ENCODE assay signal across 10 cellular contexts in the genomic region with DNA sequence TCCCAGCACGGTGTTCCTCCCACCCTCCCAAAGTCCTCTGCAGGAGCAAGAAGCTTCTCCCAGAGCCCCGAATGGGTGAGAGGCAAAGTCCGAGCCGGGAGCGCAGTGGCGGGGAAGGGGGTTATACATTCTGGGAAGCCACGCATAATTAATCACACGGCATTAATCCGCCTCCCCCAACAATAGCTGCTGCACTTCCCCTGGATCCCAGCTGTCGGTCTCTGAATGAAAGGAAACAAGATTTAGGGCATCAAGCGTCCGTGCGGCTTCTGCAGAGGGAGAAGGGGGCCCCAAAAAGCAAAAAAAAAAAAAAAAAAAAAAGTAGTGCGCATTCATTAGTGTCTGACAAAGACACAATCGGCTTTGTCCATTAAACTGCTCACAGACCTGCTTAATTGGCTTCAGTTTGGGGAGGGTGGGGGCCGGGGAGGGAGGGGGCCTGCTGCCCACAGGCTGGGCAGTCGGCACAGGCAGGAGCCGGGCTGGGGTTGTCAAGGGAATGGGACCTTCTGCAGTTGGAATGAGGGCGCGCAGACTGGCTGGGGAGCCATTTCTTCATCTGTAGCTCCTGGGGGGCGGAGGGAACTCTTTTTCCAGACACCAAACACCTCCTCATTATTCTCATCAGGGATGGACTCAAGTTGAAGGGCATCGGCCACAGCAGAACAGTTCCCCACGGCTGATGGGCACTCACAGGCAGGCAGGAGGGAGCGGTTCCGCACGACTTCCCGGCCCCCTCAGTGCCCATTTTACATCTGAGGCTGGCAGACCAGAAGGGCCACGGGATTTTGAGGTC. TPM values are rescaled to one million over a fixed set of nuclear protein-coding genes. Genes with fewer than 3 reads are reported as not detected.
A peak's percentile ranks its signal among the peaks of the same experiment; 100 is the strongest.
DNase-seq lines count a peak whose midpoint lies in the region; ATAC-seq and TF ChIP-seq lines count a peak whose summit lies in the region.
"Had no signal": no experiment of that assay in that cellular context is flagged by ENCODE, and none has a peak within 500 bp of the region (broad histone marks: within the 10 kb centered on the region; RNA-seq: fewer than 3 reads in every experiment).

No MANE protein-coding gene starts in this region.

- TF ChIP-seq CTCF in prostate gland (IDR thresholded peaks at IDR 0.05): no peak

- H3K27me3 ChIP-seq in skeletal muscle tissue (ENCODE audit: control insufficient read depth in 3 of 3, insufficient read depth in 3 of 3, low read length in 3 of 3): no peaks in the 10 kb centered on the region
- no peaks in the 10 kb centered on the region for H3K27me3 ChIP-seq in prostate gland (replicated peaks; ENCODE audit: insufficient read depth)

- H3K27ac Mint-ChIP-seq in T-helper 1 cell treated with Interleukin-12 subunit alpha and Interleukin-12 subunit beta and Interleukin-4 antibody, amounts not matched to agents 30 μg/mL and 1 μg/mL, for 36 hours: no peak overlapping the region
- H3K27ac Mint-ChIP-seq in activated CD8-positive, alpha-beta T cell treated with anti-CD3 and anti-CD28 coated beads, Interleukin-2, amount 10 ng/mL, durations not matched to agents 7 days and 5 days: peak overlapping the region; percentile 43

- no peak overlapping the region for H3K9ac ChIP-seq in skeletal muscle tissue (ENCODE audit: low read depth in 1 of 3, low read length in 3 of 3)

- intact Hi-C loops in prostate gland (cut with DNase I): no loop called here

- 81% methylated on average over 28 of the region's 28 CpGs for WGBS in prostate gland

- no peak for ATAC-seq in activated CD8-positive, alpha-beta T cell treated with anti-CD3 and anti-CD28 coated beads, Interleukin-2, amount 10 ng/mL, durations not matched to agents 7 days and 5 days
- no peak for ATAC-seq in HG02763 (IDR thresholded peaks at IDR 0.05; ENCODE audit: unreplicated experiment)

- POLR2A ChIA-PET in activated CD8-positive, alpha-beta T cell treated with anti-CD3 and anti-CD28 coated beads, Interleukin-2, amount 10 ng/mL, durations not matched to agents 7 days and 5 days (lab: Charles Lee): interaction anchor here (1.6 kb wide), 1 partner anchor 9 kb away, joined by 8 read pairs; no protein-coding TSS in a partner anchor

- peaks cover 0 to 3% (median 2%) of the 10 kb centered on the region in 3 donors for H3K36me3 ChIP-seq in skeletal muscle tissue (ENCODE audit: control insufficient read depth in 3 of 3, insufficient read depth in 3 of 3, low read length in 3 of 3)
- no peaks in the 10 kb centered on the region for H3K36me3 ChIP-seq in prostate gland

- H3K27me3 Mint-ChIP-seq in T-helper 1 cell treated with Interleukin-12 subunit alpha and Interleukin-12 subunit beta and Interleukin-4 antibody, amounts not matched to agents 30 μg/mL and 1 μg/mL, for 36 hours (ENCODE audit: low read depth): no peaks in the 10 kb centered on the region
- H3K27me3 Mint-ChIP-seq in activated CD8-positive, alpha-beta T cell treated with anti-CD3 and anti-CD28 coated beads, Interleukin-2, amount 10 ng/mL, durations not matched to agents 7 days and 5 days (ENCODE audit: low read depth): no peaks in the 10 kb centered on the region

- H3K4me1 ChIP-seq in skeletal muscle tissue (ENCODE audit: control insufficient read depth in 3 of 3, insufficient read depth in 3 of 3, low read length in 3 of 3): peaks cover 42 to 65% (median 62%) of the 10 kb centered on the region in 3 donors
- H3K4me1 ChIP-seq in prostate gland (replicated peaks): peaks cover 19% of the 10 kb centered on the region

- no peaks in the 10 kb centered on the region for H3K9me3 ChIP-seq in skeletal muscle tissue (ENCODE audit: control insufficient read depth in 3 of 3, low read length in 3 of 3)
- no peaks in the 10 kb centered on the region for H3K9me3 ChIP-seq in prostate gland

- TF ChIP-seq POLR2A in prostate gland (IDR thresholded peaks at IDR 0.05): no peak

- peaks cover 35% of the 10 kb centered on the region for H3K4me1 Mint-ChIP-seq in T-helper 1 cell treated with Interleukin-12 subunit alpha and Interleukin-12 subunit beta and Interleukin-4 antibody, amounts not matched to agents 30 μg/mL and 1 μg/mL, for 36 hours (ENCODE audit: low read depth)
- H3K4me1 Mint-ChIP-seq in activated CD8-positive, alpha-beta T cell treated with anti-CD3 and anti-CD28 coated beads, Interleukin-2, amount 10 ng/mL, durations not matched to agents 7 days and 5 days (ENCODE audit: low read depth): peaks cover 71% of the 10 kb centered on the region

- H3K9me3 Mint-ChIP-seq in T-helper 1 cell treated with Interleukin-12 subunit alpha and Interleukin-12 subunit beta and Interleukin-4 antibody, amounts not matched to agents 30 μg/mL and 1 μg/mL, for 36 hours: no peaks in the 10 kb centered on the region
- H3K9me3 Mint-ChIP-seq in activated CD8-positive, alpha-beta T cell treated with anti-CD3 and anti-CD28 coated beads, Interleukin-2, amount 10 ng/mL, durations not matched to agents 7 days and 5 days (ENCODE audit: insufficient read depth): no peaks in the 10 kb centered on the region

- H3K4me3 ChIP-seq in skeletal muscle tissue (ENCODE audit: low read length in 3 of 3) (no peak overlapping the region), prostate gland (no peak overlapping the region)

- peak overlapping the region; percentile 85 for H3K27ac ChIP-seq in skeletal muscle tissue (ENCODE audit: low read depth, low read length)
- H3K27ac ChIP-seq in prostate gland: peak overlapping the region in 1 of 2 donors; percentile 95

- H3K36me3 Mint-ChIP-seq in T-helper 1 cell treated with Interleukin-12 subunit alpha and Interleukin-12 subunit beta and Interleukin-4 antibody, amounts not matched to agents 30 μg/mL and 1 μg/mL, for 36 hours (ENCODE audit: low read depth): peaks cover 23% of the 10 kb centered on the region
- H3K36me3 Mint-ChIP-seq in activated CD8-positive, alpha-beta T cell treated with anti-CD3 and anti-CD28 coated beads, Interleukin-2, amount 10 ng/mL, durations not matched to agents 7 days and 5 days (ENCODE audit: low read depth): peaks cover 48% of the 10 kb centered on the region

- DNase-seq in T-helper 1 cell (no peak), hippocampal formation (lab: John Stamatoyannopoulos, UW) (peak; percentile 46 to 53), prostate gland (ENCODE audit: low spot score) (no peak), NCI-H2196 (lab: John Stamatoyannopoulos, UW; ENCODE audit: unreplicated experiment) (no peak)
- DNase-seq in activated CD8-positive, alpha-beta T cell treated with anti-CD3 and anti-CD28 coated beads, Interleukin-2, amount 10 ng/mL, durations not matched to agents 7 days and 5 days: no peak
- DNase-seq: activated CD4-positive, alpha-beta T cell treated with anti-CD3 and anti-CD28 coated beads for 48 hours; SHP77 treated with DMSO at 0.1 percent for 48 hours had no signal

- CTCF ChIA-PET in activated CD8-positive, alpha-beta T cell treated with anti-CD3 and anti-CD28 coated beads, Interleukin-2, amount 10 ng/mL, durations not matched to agents 7 days and 5 days (lab: Charles Lee): interaction anchor here (0.9 to 1.8 kb wide), 2 partner anchors 10 to 12 kb away, joined by 3 to 5 read pairs; no protein-coding TSS in a partner anchor

- H3K4me3 Mint-ChIP-seq in T-helper 1 cell treated with Interleukin-12 subunit alpha and Interleukin-12 subunit beta and Interleukin-4 antibody, amounts not matched to agents 30 μg/mL and 1 μg/mL, for 36 hours: peak overlapping the region; percentile 87
- peak overlapping the region; percentile 92 for H3K4me3 Mint-ChIP-seq in activated CD8-positive, alpha-beta T cell treated with anti-CD3 and anti-CD28 coated beads, Interleukin-2, amount 10 ng/mL, durations not matched to agents 7 days and 5 days

RNA-seq across cellular contexts. Expression of a gene that starts 3.4 kb away (rescaled TPM):
- 10 to 100 TPM; 86.6 to 94.1 TPM for total RNA-seq in activated CD8-positive, alpha-beta T cell treated with anti-CD3 and anti-CD28 coated beads, Interleukin-2, amount 10 ng/mL, durations not matched to agents 7 days and 5 days
- total RNA-seq in skeletal muscle tissue: 69.4 TPM
- 10 to 100 TPM; 38.0 to 63.3 TPM for total RNA-seq in prostate gland

RNA-seq across cellular contexts. Expression of a gene that starts 59.6 kb away (rescaled TPM):
- 10 to 100 TPM; 86.8 to 89.2 TPM for total RNA-seq in activated CD8-positive, alpha-beta T cell treated with anti-CD3 and anti-CD28 coated beads, Interleukin-2, amount 10 ng/mL, durations not matched to agents 7 days and 5 days
- 14.1 TPM for total RNA-seq in skeletal muscle tissue
- total RNA-seq in prostate gland: 100 to 1,000 TPM in 1 of 2 donors, 10 to 100 TPM in 1; 94.7 to 111 TPM

Comparison
In these comparisons a context has a peak if more than half of its experiments do, and no peak if none do; other contexts are left out.
1. DNase-seq: peak in hippocampal formation (2 of 2); none in T-helper 1 cell (0 of 5), activated CD8-positive, alpha-beta T cell treated with anti-CD3 and anti-CD28 coated beads, Interleukin-2, amount 10 ng/mL, durations not matched to agents 7 days and 5 days (single experiment), prostate gland (single experiment) and NCI-H2196 (single experiment).